Comparison of ENCODE assay signal across 8 cellular contexts in genomic region chr16:50210266-50211038, GRCh38. TPM values are rescaled to one million over a fixed set of nuclear protein-coding genes. Genes with fewer than 3 reads are reported as not detected.
A peak's percentile ranks its signal among the peaks of the same experiment; 100 is the strongest.
DNase-seq lines count a peak whose midpoint lies in the region; ATAC-seq and TF ChIP-seq lines count a peak whose summit lies in the region.

No MANE protein-coding gene starts in this region.

- H3K27ac ChIP-seq in lung (ENCODE audit: low read depth in 1 of 2, low read length in 1 of 2) = peak overlapping the region in 1 of 2 donors; percentile 64

- ATAC-seq in GM18868 (IDR thresholded peaks at IDR 0.05; ENCODE audit: unreplicated experiment) (peak; percentile 92), HG03135 (IDR thresholded peaks at IDR 0.05; ENCODE audit: unreplicated experiment) (peak; percentile 89), lung (ENCODE audit: insufficient read depth, low FRiP score) (peak; percentile 80)

- H3K4me1 ChIP-seq in lung (ENCODE audit: control insufficient read depth in 2 of 2, insufficient read depth in 2 of 2, low read length in 2 of 2) = peaks cover 6 to 15% of the 10 kb centered on the region in 2 donors

- intact Hi-C loops in activated CD4-positive, alpha-beta memory T cell treated with anti-CD3 and anti-CD28 coated beads for 36 hours (cut with micrococcal nuclease) = loop anchor here (1.0 to 10.0 kb wide), 5 partner anchors 56 to 594 kb away; partner anchors contain the start of gene CNEP1R1

- no peak overlapping the region for H3K4me3 Mint-ChIP-seq in activated CD4-positive, alpha-beta memory T cell treated with anti-CD3 and anti-CD28 coated beads for 36 hours

- H3K4me3 ChIP-seq in lung = no peak overlapping the region

- no peaks in the 10 kb centered on the region for H3K27me3 ChIP-seq in lung (ENCODE audit: control insufficient read depth, insufficient read depth)

- peak; percentile 42 for TF ChIP-seq CTCF in lung (IDR thresholded peaks at IDR 0.05; ENCODE audit: control extremely low read depth, extremely low read depth)

- peak overlapping the region; percentile 46 for H3K27ac Mint-ChIP-seq in activated CD4-positive, alpha-beta memory T cell treated with anti-CD3 and anti-CD28 coated beads for 36 hours

- peaks cover 17% of the 10 kb centered on the region for H3K4me1 Mint-ChIP-seq in activated CD4-positive, alpha-beta memory T cell treated with anti-CD3 and anti-CD28 coated beads for 36 hours (ENCODE audit: low read depth)

- no peaks in the 10 kb centered on the region for H3K9me3 Mint-ChIP-seq in activated CD4-positive, alpha-beta memory T cell treated with anti-CD3 and anti-CD28 coated beads for 36 hours

- no peaks in the 10 kb centered on the region for H3K27me3 Mint-ChIP-seq in activated CD4-positive, alpha-beta memory T cell treated with anti-CD3 and anti-CD28 coated beads for 36 hours

- POLR2A ChIA-PET in activated CD4-positive, alpha-beta memory T cell treated with anti-CD3 and anti-CD28 coated beads for 36 hours (lab: Charles Lee) = interaction anchor here (0.6 to 2.2 kb wide), 5 partner anchors 14 to 187 kb away, joined by 3 to 6 read pairs (median 3); partner anchors contain the start of gene CNEP1R1

- H3K36me3 Mint-ChIP-seq in activated CD4-positive, alpha-beta memory T cell treated with anti-CD3 and anti-CD28 coated beads for 36 hours = peaks cover 17% of the 10 kb centered on the region

- peaks cover 6 to 9% of the 10 kb centered on the region in 2 donors for H3K36me3 ChIP-seq in lung (ENCODE audit: control insufficient read depth in 2 of 2, insufficient read depth in 2 of 2, low read length in 2 of 2)

- H3K9me3 ChIP-seq in lung (ENCODE audit: control insufficient read depth in 2 of 2, insufficient read depth in 1 of 2, low read length in 1 of 2) = no peaks in the 10 kb centered on the region

- peak; percentile 87 for DNase-seq in AG20443 (ENCODE audit: low spot score)
- peak; percentile 72 for DNase-seq in NCI-H460 (ENCODE audit: extremely low read depth, low read depth)
- DNase-seq in activated CD4-positive, alpha-beta memory T cell treated with anti-CD3 and anti-CD28 coated beads for 36 hours = peak; percentile 80
- DNase-seq in ecto neural progenitor cell (ENCODE audit: low spot score) = peak; percentile 81
- DNase-seq in lung (ENCODE audit: low spot score) = peak; percentile 76
- DNase-seq in stimulated activated CD8-positive, alpha-beta memory T cell treated with anti-CD3 and anti-CD28 coated beads, Interleukin-12 subunit alpha, Interleukin-12 subunit beta, amount 100 ng/mL, for 1 hour (ENCODE audit: low read depth) = peak; percentile 30

- CTCF ChIA-PET in activated CD4-positive, alpha-beta memory T cell treated with anti-CD3 and anti-CD28 coated beads for 36 hours (lab: Charles Lee) = interaction anchor here (0.6 to 9.1 kb wide), 42 partner anchors 8 to 595 kb away, joined by 3 to 174 read pairs (median 4); partner anchors contain the start of genes CNEP1R1, HEATR3 and TENT4B

- WGBS in lung, 2 donors = 70 to 75% methylated on average over 5 of the region's 5 CpGs

RNA-seq across cellular contexts. Expression of gene ADCY7, which starts 55.9 kb away (rescaled TPM):
- 28.6 and 39.2 TPM in 2 replicates for total RNA-seq in NCI-H460 (2014; rRNA removed; shearing (Covaris generic))
- polyA plus RNA-seq in NCI-H460 (2014; cell fraction: nucleus; rRNA removed) = 46.1 and 48.2 TPM in 2 replicates
- 100 to 1,000 TPM in 1 of 2 experiments, 10 to 100 TPM in 1; 100.0 to 107 TPM for total RNA-seq in activated CD4-positive, alpha-beta memory T cell treated with anti-CD3 and anti-CD28 coated beads for 36 hours
- total RNA-seq in lung = 100 to 1,000 TPM in 1 of 2 donors, 10 to 100 TPM in 1; 34.4 to 105 TPM
- 10 to 100 TPM; 20.9 to 42.6 TPM for polyA plus RNA-seq in lung

RNA-seq across cellular contexts. Expression of gene TENT4B, which starts 57.3 kb away (rescaled TPM):
- total RNA-seq in NCI-H460 (2014; rRNA removed; shearing (Covaris generic)) = 12.1 and 12.4 TPM in 2 replicates
- 8.5 and 9.3 TPM in 2 replicates for polyA plus RNA-seq in NCI-H460 (2014; cell fraction: nucleus; rRNA removed)
- 10 to 100 TPM; 14.4 to 14.8 TPM for total RNA-seq in activated CD4-positive, alpha-beta memory T cell treated with anti-CD3 and anti-CD28 coated beads for 36 hours
- 10 to 100 TPM; 12.4 to 16.3 TPM for total RNA-seq in lung
- 1 to 10 TPM; 4.3 to 4.4 TPM for polyA plus RNA-seq in lung

Comparison
In these comparisons a context has a peak if more than half of its experiments do, and no peak if none do; other contexts are left out.
1. DNase-seq: peak in every context shown above with its lines; median percentile 87 in AG20443; 81 in ecto neural progenitor cell; 80 in activated CD4-positive, alpha-beta memory T cell treated with anti-CD3 and anti-CD28 coated beads for 36 hours; 76 in lung; 72 in NCI-H460; 30 in stimulated activated CD8-positive, alpha-beta memory T cell treated with anti-CD3 and anti-CD28 coated beads, Interleukin-12 subunit alpha, Interleukin-12 subunit beta, amount 100 ng/mL, for 1 hour.